ENCODE assay signal across 1 cellular context in genomic region chr2:135783416-135783815, GRCh38.
TF ChIP-seq lines count a peak whose summit lies in the region.

No MANE protein-coding gene starts in this region.

TF ChIP-seq in IMR-90, 13 proteins besides CTCF, POLR2A, EP300 and RAD21 (continued from another document):
- TF ChIP-seq FOS (IDR thresholded peaks at IDR 0.05; ENCODE audit: low read depth, low read length) = no peak
- no peak for TF ChIP-seq RCOR1 (IDR thresholded peaks at IDR 0.05; ENCODE audit: insufficient replicate concordance, low read length)
- TF ChIP-seq MAFK (IDR thresholded peaks at IDR 0.05; ENCODE audit: low read depth, low read length) = no peak
- no peak for TF ChIP-seq MXI1 (IDR thresholded peaks at IDR 0.05; ENCODE audit: borderline replicate concordance, low read depth, low read length)
- no peak for TF ChIP-seq NFE2L2 (IDR thresholded peaks at IDR 0.05; ENCODE audit: low read depth, low read length)
- no peak for TF ChIP-seq CHD1 (IDR thresholded peaks at IDR 0.05; ENCODE audit: low read depth, low read length)
- TF ChIP-seq, protein P1, sequence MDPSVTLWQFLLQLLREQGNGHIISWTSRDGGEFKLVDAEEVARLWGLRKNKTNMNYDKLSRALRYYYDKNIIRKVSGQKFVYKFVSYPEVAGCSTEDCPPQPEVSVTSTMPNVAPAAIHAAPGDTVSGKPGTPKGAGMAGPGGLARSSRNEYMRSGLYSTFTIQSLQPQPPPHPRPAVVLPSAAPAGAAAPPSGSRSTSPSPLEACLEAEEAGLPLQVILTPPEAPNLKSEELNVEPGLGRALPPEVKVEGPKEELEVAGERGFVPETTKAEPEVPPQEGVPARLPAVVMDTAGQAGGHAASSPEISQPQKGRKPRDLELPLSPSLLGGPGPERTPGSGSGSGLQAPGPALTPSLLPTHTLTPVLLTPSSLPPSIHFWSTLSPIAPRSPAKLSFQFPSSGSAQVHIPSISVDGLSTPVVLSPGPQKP (IDR thresholded peaks at IDR 0.05; ENCODE audit: borderline replicate concordance, low read depth, low read length) = no peak
